In genomic region chr3:43075904-43076661, GRCh38 we compare ENCODE assay signal across 16 cellular contexts.
"Had no signal": no experiment of that assay in that cellular context is flagged by ENCODE, and none has a peak within 500 bp of the region (broad histone marks: within the 10 kb centered on the region; RNA-seq: fewer than 3 reads in every experiment).

No MANE protein-coding gene starts in this region.

- DNase-seq: activated CD4-positive, alpha-beta T cell treated with anti-CD3 and anti-CD28 coated beads, Interleukin-2, amount 50 U/mL, for 1 hour; activated naive CD4-positive, alpha-beta T cell; activated naive CD8-positive, alpha-beta T cell treated with anti-CD3 and anti-CD28 coated beads, Interleukin-2, amount 10 ng/mL, durations not matched to agents 7 days and 5 days; foreskin keratinocyte; glutamatergic neuron; left lung; mucosa of descending colon; naive B cell; stimulated activated naive CD4-positive, alpha-beta T cell treated with Interleukin-2 at 50 U/mL for 16 hours; T-helper 1 cell; T1000; transverse colon had no signal

- H3K4me3 ChIP-seq: cardiac muscle cell, left lung, mucosa of descending colon, transverse colon had no signal

- H3K36me3 ChIP-seq: cardiac muscle cell, transverse colon had no signal

- H3K4me1 ChIP-seq: foreskin keratinocyte, left lung, parathyroid adenoma, transverse colon had no signal

- ATAC-seq: activated CD4-positive, CD25-positive, alpha-beta regulatory T cell treated with anti-CD3 and anti-CD28 coated beads, Interleukin-2, amount 50 U/mL, for 24 hours; activated T-helper 17 cell treated with anti-CD3 and anti-CD28 coated beads, Interleukin-2, amount 50 U/mL, for 72 hours; foreskin keratinocyte; left lung; mucosa of descending colon had no signal

- H3K27me3 ChIP-seq: foreskin keratinocyte, left lung, transverse colon had no signal

- H3K27ac ChIP-seq: cardiac muscle cell, foreskin keratinocyte, left lung, parathyroid adenoma, transverse colon had no signal

- H3K9me3 ChIP-seq: left lung, mucosa of descending colon, transverse colon had no signal
